Comparison of ENCODE assay signal across 8 cellular contexts in the genomic region with DNA sequence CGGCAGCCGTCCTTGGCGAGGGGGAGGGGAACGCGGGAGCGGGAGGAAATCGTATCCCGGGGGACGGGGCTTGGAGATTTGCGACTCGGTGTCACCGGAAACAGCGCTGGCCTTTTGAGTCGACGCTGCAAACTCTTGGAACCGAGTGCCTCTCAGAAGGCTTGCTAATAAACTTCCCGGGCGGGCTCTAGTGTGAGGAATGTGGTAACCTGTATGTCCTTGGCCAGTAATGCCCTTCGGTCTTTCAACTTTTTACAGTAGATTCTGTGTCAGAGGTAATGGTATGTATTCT.
DNase-seq lines count a peak whose midpoint lies in the region; ATAC-seq and TF ChIP-seq lines count a peak whose summit lies in the region.

No MANE protein-coding gene starts in this region.

- ATAC-seq in GM21423 (IDR thresholded peaks at IDR 0.05; ENCODE audit: unreplicated experiment) (peak; percentile 2), GM18498 (IDR thresholded peaks at IDR 0.05; ENCODE audit: unreplicated experiment) (no peak), GM19023 (IDR thresholded peaks at IDR 0.05; ENCODE audit: unreplicated experiment) (no peak)

- no peaks in the 10 kb centered on the region for H3K27me3 ChIP-seq in parathyroid adenoma (ENCODE audit: control insufficient read depth, insufficient read depth, low read length)

- DNase-seq in epithelial cell of prostate (ENCODE audit: low read depth, low spot score) (no peak), D341Med (ENCODE audit: low spot score) (no peak), epidermal melanocyte (ENCODE audit: insufficient read length, low spot score) (no peak)

- peak overlapping the region; percentile 72 for H3K9ac ChIP-seq in parathyroid adenoma

- no peaks in the 10 kb centered on the region for H3K36me3 ChIP-seq in parathyroid adenoma (ENCODE audit: control insufficient read depth, insufficient read depth, low read length)

- H3K27ac ChIP-seq in epithelial cell of prostate: peak overlapping the region; percentile 97
- peak overlapping the region; percentile 97 for H3K27ac ChIP-seq in parathyroid adenoma

- peaks cover 4% of the 10 kb centered on the region for H3K4me1 ChIP-seq in parathyroid adenoma

- peak; percentile 8 for TF ChIP-seq CTCF in parathyroid adenoma (IDR thresholded peaks at IDR 0.05)

- peak overlapping the region; percentile 96 for H3K4me2 ChIP-seq in parathyroid adenoma (ENCODE audit: low read length)

- H3K79me2 ChIP-seq in parathyroid adenoma: peaks cover 7% of the 10 kb centered on the region

- no peaks in the 10 kb centered on the region for H3K9me3 ChIP-seq in parathyroid adenoma (ENCODE audit: control insufficient read depth, low read length)

- no peak overlapping the region for H2AFZ ChIP-seq in parathyroid adenoma

- peak overlapping the region; percentile 98 for H3K4me3 ChIP-seq in parathyroid adenoma (ENCODE audit: low read depth, low read length)

TF ChIP-seq in PFSK-1, 5 proteins besides CTCF, POLR2A, EP300 and RAD21:
- 0 out of 2 replicates have a peak, but pooled peaks have one; percentile 38 for TF ChIP-seq SIN3A (IDR thresholded peaks at IDR 0.05; ENCODE audit: borderline replicate concordance, insufficient read depth, low read length)
- TF ChIP-seq TAF1 (IDR thresholded peaks at IDR 0.05; ENCODE audit: borderline replicate concordance, insufficient read depth, low read length): peak; percentile 51; the same call in 1 of the 2 replicates
- no peak for TF ChIP-seq FOXP2 (optimal IDR thresholded peaks at IDR 0.05; ENCODE audit: borderline replicate concordance, extremely low read depth, extremely low read length, insufficient read depth)
- TF ChIP-seq, protein P1, sequence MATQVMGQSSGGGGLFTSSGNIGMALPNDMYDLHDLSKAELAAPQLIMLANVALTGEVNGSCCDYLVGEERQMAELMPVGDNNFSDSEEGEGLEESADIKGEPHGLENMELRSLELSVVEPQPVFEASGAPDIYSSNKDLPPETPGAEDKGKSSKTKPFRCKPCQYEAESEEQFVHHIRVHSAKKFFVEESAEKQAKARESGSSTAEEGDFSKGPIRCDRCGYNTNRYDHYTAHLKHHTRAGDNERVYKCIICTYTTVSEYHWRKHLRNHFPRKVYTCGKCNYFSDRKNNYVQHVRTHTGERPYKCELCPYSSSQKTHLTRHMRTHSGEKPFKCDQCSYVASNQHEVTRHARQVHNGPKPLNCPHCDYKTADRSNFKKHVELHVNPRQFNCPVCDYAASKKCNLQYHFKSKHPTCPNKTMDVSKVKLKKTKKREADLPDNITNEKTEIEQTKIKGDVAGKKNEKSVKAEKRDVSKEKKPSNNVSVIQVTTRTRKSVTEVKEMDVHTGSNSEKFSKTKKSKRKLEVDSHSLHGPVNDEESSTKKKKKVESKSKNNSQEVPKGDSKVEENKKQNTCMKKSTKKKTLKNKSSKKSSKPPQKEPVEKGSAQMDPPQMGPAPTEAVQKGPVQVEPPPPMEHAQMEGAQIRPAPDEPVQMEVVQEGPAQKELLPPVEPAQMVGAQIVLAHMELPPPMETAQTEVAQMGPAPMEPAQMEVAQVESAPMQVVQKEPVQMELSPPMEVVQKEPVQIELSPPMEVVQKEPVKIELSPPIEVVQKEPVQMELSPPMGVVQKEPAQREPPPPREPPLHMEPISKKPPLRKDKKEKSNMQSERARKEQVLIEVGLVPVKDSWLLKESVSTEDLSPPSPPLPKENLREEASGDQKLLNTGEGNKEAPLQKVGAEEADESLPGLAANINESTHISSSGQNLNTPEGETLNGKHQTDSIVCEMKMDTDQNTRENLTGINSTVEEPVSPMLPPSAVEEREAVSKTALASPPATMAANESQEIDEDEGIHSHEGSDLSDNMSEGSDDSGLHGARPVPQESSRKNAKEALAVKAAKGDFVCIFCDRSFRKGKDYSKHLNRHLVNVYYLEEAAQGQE (IDR thresholded peaks at IDR 0.05; ENCODE audit: insufficient read depth in 1 of 2, low read depth in 2 of 2, low read length in 2 of 2): 0 out of 4 replicates have a peak, but pooled peaks of 1 of the 2 experiments have one; percentile 16
- peak; percentile 72; the same call in 1 of the 2 replicates for TF ChIP-seq POLR2AphosphoS5 (IDR thresholded peaks at IDR 0.05; ENCODE audit: low read depth, low read length)
